Comparison of ENCODE assay signal across 17 cellular contexts in genomic region chr4:124526321-124526720, GRCh38.
DNase-seq lines count a peak whose midpoint lies in the region; ATAC-seq and FAIRE-seq lines count a peak whose summit lies in the region.
"Had no signal": no experiment of that assay in that cellular context is flagged by ENCODE, and none has a peak within 500 bp of the region (broad histone marks: within the 10 kb centered on the region; RNA-seq: fewer than 3 reads in every experiment).

No MANE protein-coding gene starts in this region.

- H3K27ac ChIP-seq in BLaER1 treated with 17β-estradiol and CSF1 and Interleukin-3, amounts not matched to agents 10 nM and 100 nM = no peak overlapping the region

- peak; percentile 16 for DNase-seq in NCI-H748 treated with DMSO at 0.1 percent for 48 hours (lab: John Stamatoyannopoulos, UW)
- peak; percentile 41 to 74 for DNase-seq in lung microvascular endothelial cell (ENCODE audit: low read depth in 2 of 2)
- DNase-seq in activated naive CD4-positive, alpha-beta T cell treated with anti-CD3 and anti-CD28 coated beads for 36 hours = no peak
- DNase-seq in Kasumi-1 (lab: John Stamatoyannopoulos, UW) = no peak
- DNase-seq: CD8-positive, alpha-beta T cell; KG1; MM.1S; NCI-H1105 treated with DMSO at 0.1 percent for 48 hours; NCI-H187 treated with DMSO at 0.1 percent for 48 hours; NCI-H446 treated with DMSO at 0.1 percent for 48 hours; SHP77 treated with DMSO at 0.1 percent for 48 hours had no signal

- ATAC-seq in GM21381 (IDR thresholded peaks at IDR 0.05; ENCODE audit: unreplicated experiment) (no peak), GM19023 (IDR thresholded peaks at IDR 0.05; ENCODE audit: unreplicated experiment) (no peak)
- ATAC-seq: CD8-positive, alpha-beta T cell had no signal

- no peaks in the 10 kb centered on the region for H3K36me3 ChIP-seq in BLaER1 treated with 17β-estradiol and CSF1 and Interleukin-3, amounts not matched to agents 10 nM and 100 nM
- H3K36me3 ChIP-seq: HAP-1 had no signal

- H3K9me3 Mint-ChIP-seq in activated naive CD4-positive, alpha-beta T cell treated with anti-CD3 and anti-CD28 coated beads for 36 hours = no peaks in the 10 kb centered on the region

- FAIRE-seq in endometrium (lab: Jason Lieb, UNC) = peak; percentile 58

- H3K4me3 ChIP-seq in BLaER1 treated with 17β-estradiol and CSF1 and Interleukin-3, amounts not matched to agents 10 nM and 100 nM = no peak overlapping the region
- H3K4me3 ChIP-seq: HAP-1 had no signal

- H3K4me3 Mint-ChIP-seq in activated naive CD4-positive, alpha-beta T cell treated with anti-CD3 and anti-CD28 coated beads for 36 hours = no peak overlapping the region
- H3K4me3 Mint-ChIP-seq: B cell; CD8-positive, alpha-beta T cell had no signal

- CTCF ChIA-PET in activated naive CD4-positive, alpha-beta T cell treated with anti-CD3 and anti-CD28 coated beads for 36 hours (lab: Charles Lee) = no interaction called here

- H3K4me1 Mint-ChIP-seq in activated naive CD4-positive, alpha-beta T cell treated with anti-CD3 and anti-CD28 coated beads for 36 hours (ENCODE audit: low read depth) = no peaks in the 10 kb centered on the region
- H3K4me1 Mint-ChIP-seq: B cell had no signal

- no peaks in the 10 kb centered on the region for H3K27me3 ChIP-seq in BLaER1 treated with 17β-estradiol and CSF1 and Interleukin-3, amounts not matched to agents 10 nM and 100 nM

- H3K4me2 ChIP-seq in BLaER1 treated with 17β-estradiol and CSF1 and Interleukin-3, amounts not matched to agents 10 nM and 100 nM = peak overlapping the region in 6 of 11 experiments; percentile 1 to 48 (median 14); a peak in 8 of 22 replicates

- H3K4me1 ChIP-seq in BLaER1 treated with 17β-estradiol and CSF1 and Interleukin-3, amounts not matched to agents 10 nM and 100 nM = peaks cover 0 to 10% (median 0%) of the 10 kb centered on the region in 10 experiments; a peak in 6 of 20 replicates

- intact Hi-C loops in activated naive CD4-positive, alpha-beta T cell treated with anti-CD3 and anti-CD28 coated beads for 36 hours (cut with micrococcal nuclease) = no loop called here

- H3K27ac Mint-ChIP-seq in activated naive CD4-positive, alpha-beta T cell treated with anti-CD3 and anti-CD28 coated beads for 36 hours = no peak overlapping the region
- H3K27ac Mint-ChIP-seq: B cell; CD8-positive, alpha-beta T cell had no signal

- no peaks in the 10 kb centered on the region for H4K20me1 ChIP-seq in BLaER1 treated with 17β-estradiol and CSF1 and Interleukin-3, amounts not matched to agents 10 nM and 100 nM

- H3K9me3 ChIP-seq in BLaER1 treated with 17β-estradiol and CSF1 and Interleukin-3, amounts not matched to agents 10 nM and 100 nM (replicated peaks in 1 of 11) = no peaks in the 10 kb centered on the region
- H3K9me3 ChIP-seq: HAP-1 had no signal

- no peaks in the 10 kb centered on the region for H3K36me3 Mint-ChIP-seq in activated naive CD4-positive, alpha-beta T cell treated with anti-CD3 and anti-CD28 coated beads for 36 hours (ENCODE audit: low read depth)
- H3K36me3 Mint-ChIP-seq: CD8-positive, alpha-beta T cell had no signal

- H3K9ac ChIP-seq in BLaER1 treated with 17β-estradiol and CSF1 and Interleukin-3, amounts not matched to agents 10 nM and 100 nM = no peak overlapping the region

- peaks cover 2% of the 10 kb centered on the region for H3K27me3 Mint-ChIP-seq in activated naive CD4-positive, alpha-beta T cell treated with anti-CD3 and anti-CD28 coated beads for 36 hours (ENCODE audit: low read depth)
- H3K27me3 Mint-ChIP-seq: B cell had no signal

Comparison
In these comparisons a context has a peak if more than half of its experiments do, and no peak if none do; other contexts are left out.
1. DNase-seq: peak in NCI-H748 treated with DMSO at 0.1 percent for 48 hours (single experiment) and lung microvascular endothelial cell (2 of 2); none in activated naive CD4-positive, alpha-beta T cell treated with anti-CD3 and anti-CD28 coated beads for 36 hours (single experiment) and Kasumi-1 (0 of 2).